ENCODE assay signal across 21 cellular contexts in genomic region chr9:130745829-130746228, GRCh38.
"Had no signal": no experiment of that assay in that cellular context is flagged by ENCODE, and none has a peak within 500 bp of the region (broad histone marks: within the 10 kb centered on the region; RNA-seq: fewer than 3 reads in every experiment).

No MANE protein-coding gene starts in this region.

- H3K9me3 ChIP-seq: ovary, suprapubic skin, vagina had no signal

- H3K4me3 ChIP-seq: hepatocyte, ovary, smooth muscle cell, suprapubic skin, vagina had no signal

- ATAC-seq: activated CD8-positive, alpha-beta T cell treated with anti-CD3 and anti-CD28 coated beads for 36 hours; effector memory CD8-positive, alpha-beta T cell; foreskin keratinocyte; left cardiac atrium; naive thymus-derived CD8-positive, alpha-beta T cell; sciatic nerve; stimulated activated naive CD8-positive, alpha-beta T cell treated with anti-CD3 and anti-CD28 coated beads, Interleukin-15, amount 100 ng/mL, for 72 hours had no signal

- DNase-seq: activated CD4-positive, alpha-beta T cell treated with anti-CD3 and anti-CD28 coated beads for 48 hours; activated CD4-positive, CD25-positive, alpha-beta regulatory T cell; activated CD8-positive, alpha-beta T cell treated with anti-CD3 and anti-CD28 coated beads for 36 hours; activated naive CD4-positive, alpha-beta T cell treated with anti-CD3 and anti-CD28 coated beads for 36 hours; activated T-cell treated with anti-CD3 and anti-CD28 coated beads, Interleukin-2, amount 50 U/mL, for 24 hours; aorta; cerebellar nuclear complex; effector memory CD8-positive, alpha-beta T cell; foreskin keratinocyte; left cardiac atrium; naive thymus-derived CD8-positive, alpha-beta T cell; ovary; stimulated activated CD4-positive, alpha-beta T cell treated with anti-CD3 and anti-CD28 coated beads, Interleukin-4, amount 100 ng/mL, for 1 hour; stimulated activated naive CD8-positive, alpha-beta T cell treated with anti-CD3 and anti-CD28 coated beads, Interleukin-15, amount 100 ng/mL, for 72 hours had no signal

- H3K27me3 ChIP-seq: foreskin keratinocyte, hepatocyte, ovary, suprapubic skin, vagina had no signal

- H3K4me1 ChIP-seq: suprapubic skin, vagina had no signal

- H3K36me3 ChIP-seq: ovary, suprapubic skin, vagina had no signal

- H3K27ac ChIP-seq: foreskin keratinocyte, hepatocyte, ovary, suprapubic skin, vagina had no signal

- FAIRE-seq: bronchial epithelial cell, islet of Langerhans had no signal

- H2AFZ ChIP-seq: hepatocyte had no signal

- H3K4me2 ChIP-seq: hepatocyte, smooth muscle cell had no signal
